In the genomic region with DNA sequence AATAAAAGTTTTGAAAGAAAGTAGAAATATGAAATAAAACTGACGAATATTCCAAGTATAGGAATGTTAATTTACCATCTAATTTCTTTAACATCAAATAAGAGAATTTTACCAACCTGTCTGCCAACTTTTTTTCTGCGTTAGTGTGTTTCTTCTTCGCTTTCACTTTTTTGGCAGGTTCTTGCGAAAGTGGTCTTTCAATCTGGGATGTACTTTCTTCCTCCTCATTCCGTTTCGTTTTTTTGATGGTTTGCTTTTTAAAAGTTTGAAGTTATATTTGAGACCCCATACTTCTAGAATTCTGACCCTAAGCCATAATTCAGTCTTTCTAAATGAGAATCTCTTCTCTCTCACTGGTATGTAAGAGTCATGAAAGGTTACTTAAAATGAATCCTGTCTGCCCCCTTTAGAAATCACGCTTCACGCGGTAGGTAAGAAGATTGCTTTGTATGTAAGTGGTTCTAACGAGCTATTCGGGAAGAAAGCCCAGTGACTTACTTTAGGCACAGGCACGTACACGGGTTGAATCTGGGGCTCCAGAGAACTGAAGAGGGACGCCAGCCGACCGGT, we compare ENCODE assay signal across 8 cellular contexts. TPM values are rescaled to one million over a fixed set of nuclear protein-coding genes. Genes with fewer than 3 reads are reported as not detected.
DNase-seq lines count a peak whose midpoint lies in the region; ATAC-seq and TF ChIP-seq lines count a peak whose summit lies in the region.

No MANE protein-coding gene starts in this region.

- H3K4me3 ChIP-seq in HUES6 (ENCODE audit: low read depth, low read length) = peak overlapping the region; percentile 95
- H3K4me3 ChIP-seq in WERI-Rb-1 (ENCODE audit: low read depth, low read length) = peak overlapping the region; percentile 63
- peak overlapping the region; percentile 90 for H3K4me3 ChIP-seq in foreskin fibroblast (ENCODE audit: low read depth in 1 of 2, low read length in 2 of 2)
- H3K4me3 ChIP-seq in psoas muscle = peak overlapping the region; percentile 82

- peaks cover 39% of the 10 kb centered on the region for H3K36me3 ChIP-seq in HUES6 (ENCODE audit: control insufficient read depth, insufficient read depth, low read length)
- peaks cover 49% of the 10 kb centered on the region for H3K36me3 ChIP-seq in WERI-Rb-1
- H3K36me3 ChIP-seq in psoas muscle (ENCODE audit: insufficient read depth in 1 of 2, low read depth in 1 of 2) = peaks cover 11 to 44% of the 10 kb centered on the region in 2 donors

- no peaks in the 10 kb centered on the region for H3K9me3 ChIP-seq in HUES6 (ENCODE audit: control insufficient read depth, insufficient read depth, low read depth, low read length)
- no peaks in the 10 kb centered on the region for H3K9me3 ChIP-seq in WERI-Rb-1 (ENCODE audit: severe bottlenecking)
- H3K9me3 ChIP-seq in psoas muscle = no peaks in the 10 kb centered on the region

- peak; percentile 30 for ATAC-seq in GM21367 (IDR thresholded peaks at IDR 0.05; ENCODE audit: unreplicated experiment)
- ATAC-seq in psoas muscle = peak in 1 of 4 donors; percentile 61

- H3K27me3 ChIP-seq in HUES6 (ENCODE audit: control insufficient read depth, insufficient read depth, low read length) = no peaks in the 10 kb centered on the region
- H3K27me3 ChIP-seq in WERI-Rb-1 (ENCODE audit: insufficient read depth, low read depth, severe bottlenecking) = no peaks in the 10 kb centered on the region
- no peaks in the 10 kb centered on the region for H3K27me3 ChIP-seq in psoas muscle (ENCODE audit: insufficient read depth in 3 of 3, low read length in 2 of 3)

- TF ChIP-seq CTCF in WERI-Rb-1 (IDR thresholded peaks at IDR 0.05; ENCODE audit: low read depth, low read length) (no peak), foreskin fibroblast (IDR thresholded peaks at IDR 0.05; ENCODE audit: low read depth, low read length) (no peak), psoas muscle (IDR thresholded peaks at IDR 0.05) (no peak)

- H3K9ac ChIP-seq in HUES6 (ENCODE audit: low read length) = peak overlapping the region; percentile 90

- DNase-seq in GF-D8 (lab: John Stamatoyannopoulos, UW) (peak; percentile 53), WERI-Rb-1 (no peak), foreskin fibroblast (peak in 1 of 2 donors; percentile 37), psoas muscle (no peak), superior temporal gyrus (ENCODE audit: extremely low spot score) (no peak), cerebellar nuclear complex (lab: John Stamatoyannopoulos, UW) (no peak)

- 0 out of 2 replicates have a peak, but pooled peaks cover 8% of the 10 kb centered on the region for H3K4me1 ChIP-seq in HUES6 (ENCODE audit: control insufficient read depth, insufficient read depth, low read length)
- peaks cover 7% of the 10 kb centered on the region for H3K4me1 ChIP-seq in psoas muscle

- intact Hi-C loops in psoas muscle (cut with DNase I) = loop anchor here in 1 of 2 donors (2.0 to 5.0 kb wide), 2 partner anchors 33 to 56 kb away; a partner anchor contains a TSS

- H3K27ac ChIP-seq in HUES6 (ENCODE audit: low read depth, low read length) (peak overlapping the region; percentile 56; the same call in 1 of the 2 replicates), WERI-Rb-1 (peak overlapping the region; percentile 76), psoas muscle (peak overlapping the region; percentile 90)

- WGBS in psoas muscle, 3 donors = 6 to 9% (median 8%) methylated on average over 16 of the region's 16 CpGs

RNA-seq across cellular contexts. Expression of a gene that starts 0.6 kb away (rescaled TPM):
- 10 to 100 TPM; 36.8 to 76.3 (median 56.3) TPM for total RNA-seq in psoas muscle
- 100 to 1,000 TPM in 2 of 3 donors, 10 to 100 TPM in 1; 80.3 to 144 (median 136) TPM for polyA plus RNA-seq in psoas muscle

RNA-seq across cellular contexts. Expression of a gene that starts 31.8 kb away (rescaled TPM):
- total RNA-seq in psoas muscle = 10 to 100 TPM; 56.3 to 88.7 (median 66.9) TPM
- polyA plus RNA-seq in psoas muscle = 10 to 100 TPM; 44.7 to 90.9 (median 77.0) TPM
